In the genomic region with DNA sequence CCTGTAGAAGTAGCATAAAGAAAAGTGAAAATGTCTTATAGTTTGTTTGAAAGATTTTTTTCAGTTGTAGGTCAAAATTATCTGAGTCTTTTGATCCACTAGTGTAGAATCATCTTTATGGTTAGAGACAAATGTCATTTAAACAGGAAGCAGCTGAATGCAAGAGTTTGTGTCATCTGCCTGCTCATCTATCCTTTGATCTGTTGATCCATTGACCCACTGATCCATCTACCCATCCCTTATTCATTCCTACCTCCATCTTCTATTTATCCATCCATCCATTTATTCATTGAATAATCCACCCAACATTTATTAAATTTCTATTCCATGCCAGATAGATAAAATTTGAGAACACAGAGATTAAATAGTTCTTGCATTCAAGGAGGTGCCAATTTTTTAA, we compare ENCODE assay signal across 7 cellular contexts.
"Had no signal": no experiment of that assay in that cellular context is flagged by ENCODE, and none has a peak within 500 bp of the region (broad histone marks: within the 10 kb centered on the region; RNA-seq: fewer than 3 reads in every experiment).

No MANE protein-coding gene starts in this region.

- FAIRE-seq: GM12878, GM12891, GM12892, GM18507, GM19239 had no signal

- ATAC-seq: GM12878 had no signal

- DNase-seq: GDM1, GF-D8 had no signal

- H3K4me3 ChIP-seq: GM12878 had no signal
